Comparison of ENCODE assay signal across 8 cellular contexts in genomic region chr2:216555274-216555673, GRCh38. TPM values are rescaled to one million over a fixed set of nuclear protein-coding genes. Genes with fewer than 3 reads are reported as not detected.
A peak's percentile ranks its signal among the peaks of the same experiment; 100 is the strongest.
DNase-seq lines count a peak whose midpoint lies in the region; ATAC-seq and TF ChIP-seq lines count a peak whose summit lies in the region.

No MANE protein-coding gene starts in this region.

- POLR2A ChIA-PET in GM10248 (lab: Yijun Ruan, JAX) = no interaction called here

- peak; percentile 43 for DNase-seq in GM04503 (ENCODE audit: low read depth)
- peak; percentile 81 for DNase-seq in RPMI7951 (ENCODE audit: low read depth)
- peak; percentile 60 to 75 for DNase-seq in foreskin fibroblast
- DNase-seq in sciatic nerve (ENCODE audit: low spot score) = peak; percentile 82
- DNase-seq in GM10248 (ENCODE audit: extremely low spot score) = no peak
- no peak for DNase-seq in hepatic stellate cell (ENCODE audit: low spot score)

- no peak for TF ChIP-seq CTCF in foreskin fibroblast (IDR thresholded peaks at IDR 0.05; ENCODE audit: low read depth, low read length)
- TF ChIP-seq CTCF in GM10248 (IDR thresholded peaks at IDR 0.05; ENCODE audit: control extremely low read depth, extremely low read depth, low read depth, missing control alignments) = no peak

- no peak overlapping the region for H3K4me3 ChIP-seq in foreskin fibroblast (ENCODE audit: low read depth in 1 of 2, low read length in 2 of 2)

- intact Hi-C loops in sciatic nerve (cut with DNase I) = no loop called here

- ATAC-seq in sciatic nerve (peak; percentile 79), GM19395 (IDR thresholded peaks at IDR 0.05; ENCODE audit: unreplicated experiment) (no peak), HG03139 (IDR thresholded peaks at IDR 0.05; ENCODE audit: unreplicated experiment) (no peak)

- CTCF ChIA-PET in GM10248 (lab: Yijun Ruan, JAX) = no interaction called here

RNA-seq across cellular contexts. Expression of gene RPL37A, which starts 56.6 kb away (rescaled TPM):
- total RNA-seq in RPMI7951 (2014; rRNA removed; shearing (Covaris generic)) = 1,523 and 2,058 TPM in 2 replicates
- 1,810 TPM for total RNA-seq in sciatic nerve

Comparison
In these comparisons a context has a peak if more than half of its experiments do, and no peak if none do; other contexts are left out.
1. DNase-seq: peak in GM04503 (single experiment), RPMI7951 (single experiment), foreskin fibroblast (2 of 2) and sciatic nerve (single experiment); none in GM10248 (single experiment) and hepatic stellate cell (single experiment).